In genomic region chr3:118946449-118946848, GRCh38 we compare ENCODE assay signal across 14 cellular contexts.
"Had no signal": no experiment of that assay in that cellular context is flagged by ENCODE, and none has a peak within 500 bp of the region (broad histone marks: within the 10 kb centered on the region; RNA-seq: fewer than 3 reads in every experiment).

No MANE protein-coding gene starts in this region.

- H3K27ac Mint-ChIP-seq: endodermal cell had no signal

- H3K27ac ChIP-seq: colonic mucosa, heart right ventricle, sigmoid colon, skin epidermis, tibial artery, upper lobe of right lung, vagina had no signal

- H3K4me3 ChIP-seq: colonic mucosa, heart right ventricle, sigmoid colon, skin epidermis, tibial artery, upper lobe of right lung, vagina had no signal

- H3K9me3 Mint-ChIP-seq: endodermal cell had no signal

- H3K36me3 Mint-ChIP-seq: naive thymus-derived CD4-positive, alpha-beta T cell had no signal

- H3K27me3 ChIP-seq: colonic mucosa, heart right ventricle, sigmoid colon, tibial artery, upper lobe of right lung, vagina had no signal

- H3K4me3 Mint-ChIP-seq: endodermal cell had no signal

- H3K36me3 ChIP-seq: colonic mucosa, heart right ventricle, sigmoid colon, tibial artery, upper lobe of right lung, vagina had no signal

- H3K4me1 ChIP-seq: colonic mucosa, tibial artery, upper lobe of right lung, vagina had no signal

- DNase-seq: colonic mucosa; effector CD4-positive, alpha-beta T cell; endodermal cell; heart right ventricle; kidney glomerular epithelial cell; mesendoderm; naive thymus-derived CD4-positive, alpha-beta T cell; sigmoid colon; stimulated activated CD4-positive, alpha-beta T cell treated with anti-CD3 and anti-CD28 coated beads, Interleukin-12 subunit alpha, Interleukin-12 subunit beta, amount 100 ng/mL, for 4 hours; stimulated activated naive CD4-positive, alpha-beta T cell treated with Interleukin-2 at 50 U/mL for 16 hours; tibial artery; upper lobe of right lung had no signal

- H3K9me3 ChIP-seq: colonic mucosa, heart right ventricle, sigmoid colon, tibial artery, upper lobe of right lung, vagina had no signal

- ATAC-seq: heart right ventricle; naive thymus-derived CD4-positive, alpha-beta T cell; upper lobe of right lung had no signal
